Comparison of ENCODE assay signal across 12 cellular contexts in genomic region chr7:91344911-91345310, GRCh38.
DNase-seq lines count a peak whose midpoint lies in the region; ATAC-seq and TF ChIP-seq lines count a peak whose summit lies in the region.
"Had no signal": no experiment of that assay in that cellular context is flagged by ENCODE, and none has a peak within 500 bp of the region (broad histone marks: within the 10 kb centered on the region; RNA-seq: fewer than 3 reads in every experiment).

No MANE protein-coding gene starts in this region.

- H3K79me2 ChIP-seq in DOHH2 (ENCODE audit: control insufficient read depth, low read length): no peaks in the 10 kb centered on the region
- H3K79me2 ChIP-seq in OCI-LY1 (ENCODE audit: insufficient read depth, low read length): no peaks in the 10 kb centered on the region

- peak overlapping the region; percentile 47 for H3K9ac ChIP-seq in OCI-LY1 (ENCODE audit: low read length)

- H3K4me3 ChIP-seq in DOHH2 (ENCODE audit: low read length) (peak overlapping the region; percentile 56), OCI-LY1 (ENCODE audit: low read depth, low read length, poor library complexity, severe bottlenecking) (peak overlapping the region; percentile 37), left lung (no peak overlapping the region)

- H3F3A ChIP-seq in DOHH2 (ENCODE audit: control insufficient read depth, insufficient read depth) (peaks cover 19% of the 10 kb centered on the region), OCI-LY1 (ENCODE audit: insufficient read depth, low read length) (no peaks in the 10 kb centered on the region)

- H4K20me1 ChIP-seq in DOHH2 (ENCODE audit: control insufficient read depth, insufficient read depth, low read depth, low read length) (no peaks in the 10 kb centered on the region), OCI-LY1 (ENCODE audit: insufficient read depth, low read length) (no peaks in the 10 kb centered on the region)

- H3K27ac ChIP-seq in DOHH2 (ENCODE audit: low read depth, low read length): peak overlapping the region; percentile 89
- peak overlapping the region; percentile 96 for H3K27ac ChIP-seq in OCI-LY1 (ENCODE audit: low read depth, low read length, poor library complexity, severe bottlenecking)
- no peak overlapping the region for H3K27ac ChIP-seq in left lung

- peak; percentile 79 for ATAC-seq in GM19452 (IDR thresholded peaks at IDR 0.05; ENCODE audit: unreplicated experiment)
- peak; percentile 43 for ATAC-seq in HG03025 (IDR thresholded peaks at IDR 0.05; ENCODE audit: low FRiP score, unreplicated experiment)
- no peak for ATAC-seq in left lung
- ATAC-seq: activated naive CD8-positive, alpha-beta T cell treated with anti-CD3 and anti-CD28 coated beads, Interleukin-2, amount 50 U/mL, for 24 hours had no signal

- H3K4me2 ChIP-seq in DOHH2 (ENCODE audit: low read length) (peak overlapping the region; percentile 77), OCI-LY1 (ENCODE audit: low read length) (peak overlapping the region; percentile 59)

- TF ChIP-seq CTCF in DOHH2 (IDR thresholded peaks at IDR 0.05; ENCODE audit: low read depth, low read length, poor library complexity, severe bottlenecking) (no peak), OCI-LY1 (IDR thresholded peaks at IDR 0.05; ENCODE audit: low read length) (no peak), left lung (IDR thresholded peaks at IDR 0.05) (no peak)

- H3K36me3 ChIP-seq in DOHH2 (ENCODE audit: control insufficient read depth, low read length): no peaks in the 10 kb centered on the region
- H3K36me3 ChIP-seq in OCI-LY1 (ENCODE audit: insufficient read depth, low read length): no peaks in the 10 kb centered on the region
- H3K36me3 ChIP-seq in left lung: no peaks in the 10 kb centered on the region

- DNase-seq in left lung: no peak
- no peak for DNase-seq in stimulated activated CD4-positive, alpha-beta T cell treated with anti-CD3 and anti-CD28 coated beads, Interleukin-12 subunit alpha, Interleukin-12 subunit beta, amount 100 ng/mL, for 4 hours
- no peak for DNase-seq in NCI-H524 (lab: John Stamatoyannopoulos, UW)
- DNase-seq in SIG-M5 (lab: John Stamatoyannopoulos, UW): no peak
- DNase-seq: activated CD4-positive, alpha-beta memory T cell treated with anti-CD3 and anti-CD28 coated beads for 36 hours; activated naive CD8-positive, alpha-beta T cell treated with anti-CD3 and anti-CD28 coated beads, Interleukin-2, amount 50 U/mL, for 24 hours; effector CD8-positive, alpha-beta T cell; stimulated activated naive CD4-positive, alpha-beta T cell had no signal

- no peaks in the 10 kb centered on the region for H3K27me3 ChIP-seq in DOHH2 (ENCODE audit: control insufficient read depth, low read length)
- H3K27me3 ChIP-seq in OCI-LY1 (ENCODE audit: insufficient read depth, low read length): no peaks in the 10 kb centered on the region
- no peaks in the 10 kb centered on the region for H3K27me3 ChIP-seq in left lung

- H2AFZ ChIP-seq in OCI-LY1 (ENCODE audit: low read length): peak overlapping the region; percentile 17

- H3K9me2 ChIP-seq in DOHH2 (replicated peaks; ENCODE audit: control insufficient read depth, low read length): no peaks in the 10 kb centered on the region
- no peaks in the 10 kb centered on the region for H3K9me2 ChIP-seq in OCI-LY1 (ENCODE audit: low read depth, low read length)

- H3K4me1 ChIP-seq in DOHH2 (ENCODE audit: control insufficient read depth, low read length) (peaks cover 67% of the 10 kb centered on the region), OCI-LY1 (ENCODE audit: insufficient read depth, low read length, severe bottlenecking) (peaks cover 68% of the 10 kb centered on the region), left lung (peaks cover 11 to 31% of the 10 kb centered on the region in 2 donors)

- intact Hi-C loops in left lung (cut with DNase I): no loop called here

- H3K9me3 ChIP-seq in DOHH2 (ENCODE audit: control insufficient read depth, insufficient read depth, low read length) (no peaks in the 10 kb centered on the region), OCI-LY1 (ENCODE audit: low read length) (no peaks in the 10 kb centered on the region), left lung (no peaks in the 10 kb centered on the region)

Comparison
In these comparisons a context has a peak if more than half of its experiments do, and no peak if none do; other contexts are left out.
1. H3K27ac ChIP-seq: peak in DOHH2 (single experiment) and OCI-LY1 (single experiment); none in left lung (0 of 2).
2. H3K4me3 ChIP-seq: peak in DOHH2 (single experiment) and OCI-LY1 (single experiment); none in left lung (0 of 2).